22 cellular contexts compared by ENCODE assay signal in genomic region chr2:47471429-47472116, GRCh38.
"Had no signal": no experiment of that assay in that cellular context is flagged by ENCODE, and none has a peak within 500 bp of the region (broad histone marks: within the 10 kb centered on the region; RNA-seq: fewer than 3 reads in every experiment).

No MANE protein-coding gene starts in this region.

- H3K9me3 ChIP-seq: left lung, lower lobe of right lung, ovary, right atrium auricular region, right lobe of liver, suprapubic skin, thoracic aorta, tibial artery, upper lobe of right lung, uterus had no signal

- H3K4me3 ChIP-seq: left lung, lower lobe of right lung, ovary, right atrium auricular region, right lobe of liver, smooth muscle cell, suprapubic skin, thoracic aorta, tibial artery, upper lobe of right lung, uterus had no signal

- ATAC-seq: left cardiac atrium; left lung; lower lobe of right lung; naive thymus-derived CD4-positive, alpha-beta T cell; natural killer cell treated with Interleukin-12 subunit alpha and Interleukin-12 subunit beta and Interleukin-15 and Interleukin-18, amount 100 ng/mL, for 72 hours; right lobe of liver; stimulated activated naive B cell treated with anti-CD40 and anti-IgM and Interleukin-4, amounts not matched to agents 10 μg/mL and 1 μg/mL and 100 μg/mL, for 72 hours; upper lobe of right lung had no signal

- H3K36me3 ChIP-seq: ovary, uterus had no signal

- H3K27me3 ChIP-seq: left lung, ovary, right atrium auricular region, right lobe of liver, suprapubic skin, tibial artery, upper lobe of right lung, uterus had no signal

- H3K4me1 ChIP-seq: left lung, lower lobe of right lung, right atrium auricular region, right lobe of liver, suprapubic skin, tibial artery, upper lobe of right lung, uterus had no signal

- H3K27ac ChIP-seq: left lung, lower lobe of right lung, ovary, right atrium auricular region, right lobe of liver, suprapubic skin, thoracic aorta, tibial artery, upper lobe of right lung, uterus had no signal

- DNase-seq: hippocampal formation; kidney glomerular epithelial cell; left cardiac atrium; left lung; lower lobe of right lung; mammary epithelial cell; mesenchymal stem cell; naive thymus-derived CD4-positive, alpha-beta T cell; ovary; right lobe of liver; stimulated activated CD4-positive, alpha-beta T cell treated with anti-CD3 and anti-CD28 coated beads, Interleukin-1b, Interleukin-23, amount 100 ng/mL, for 48 hours; stimulated activated CD4-positive, alpha-beta T cell treated with anti-CD3 and anti-CD28 coated beads, Interleukin-4, amount 100 ng/mL, for 1 hour; stimulated activated naive B cell treated with anti-CD40 and anti-IgM and Interleukin-4, amounts not matched to agents 10 μg/mL and 1 μg/mL and 100 μg/mL, for 72 hours; tibial artery; trophoblast cell; upper lobe of right lung; uterus had no signal
